17 cellular contexts compared by ENCODE assay signal in genomic region chr3:125513490-125514115, GRCh38. TPM values are rescaled to one million over a fixed set of nuclear protein-coding genes. Genes with fewer than 3 reads are reported as not detected.
DNase-seq lines count a peak whose midpoint lies in the region; ATAC-seq, FAIRE-seq and TF ChIP-seq lines count a peak whose summit lies in the region.
"Had no signal": no experiment of that assay in that cellular context is flagged by ENCODE, and none has a peak within 500 bp of the region (broad histone marks: within the 10 kb centered on the region; RNA-seq: fewer than 3 reads in every experiment).

No MANE protein-coding gene starts in this region.

- H3K79me2 ChIP-seq in K562 (ENCODE audit: control insufficient read depth, insufficient read depth, low read length): peaks cover 61% of the 10 kb centered on the region

- H3K4me3 Mint-ChIP-seq in activated naive CD4-positive, alpha-beta T cell treated with anti-CD3 and anti-CD28 coated beads, Interleukin-2, amount 50 U/mL, for 24 hours: no peak overlapping the region

- H3K79me1 ChIP-seq in mesenchymal stem cell (replicated peaks; ENCODE audit: low read length, poor library complexity, severe bottlenecking): no peaks in the 10 kb centered on the region

- peak; percentile 35; the same call in 1 of the 3 replicates for ATAC-seq in K562
- no peak for ATAC-seq in HG03460 (IDR thresholded peaks at IDR 0.05; ENCODE audit: unreplicated experiment)

- no TSS peak for BruUV-seq in K562 (replicated peaks; lab: Mats Ljungman, UMichigan)

- H3K27ac ChIP-seq in K562 (ENCODE audit: extremely low read depth, low read depth, low read length) (no peak overlapping the region), mesenchymal stem cell (ENCODE audit: low read length, poor library complexity, severe bottlenecking) (no peak overlapping the region), transverse colon (peak overlapping the region; percentile 1 to 52 (median 40))
- H3K27ac ChIP-seq: HL-60 had no signal

- H2BK120ac ChIP-seq in mesenchymal stem cell (ENCODE audit: low read depth, low read length): no peak overlapping the region

- TF ChIP-seq POLR2A in K562 (conservative IDR thresholded peaks at IDR 0.05) (no peak), transverse colon (IDR thresholded peaks at IDR 0.05) (no peak)

- no peak for TF ChIP-seq RAD21 in K562 (CRISPR knock-in tag; conservative IDR thresholded peaks at IDR 0.05 in 1 of 2, IDR thresholded peaks at IDR 0.05 in 1 of 2)

- no peaks in the 10 kb centered on the region for H3K9me3 ChIP-seq in K562 (replicated peaks; ENCODE audit: control insufficient read depth, insufficient read depth, low read depth, low read length)
- peaks cover 12% of the 10 kb centered on the region for H3K9me3 ChIP-seq in mesenchymal stem cell (ENCODE audit: control insufficient read depth, low read length)
- no peaks in the 10 kb centered on the region for H3K9me3 ChIP-seq in transverse colon
- H3K9me3 ChIP-seq: HAP-1 had no signal

- in situ Hi-C loops in K562 (cut with MboI) (no loop called here), transverse colon (cut with MboI; ENCODE audit: low pct_ligation_motif_present in 1 of 4, low pct_unique_long_range_greater_than_20kb in 1 of 4, low sequenced_read_pairs in 3 of 4) (no loop called here)

- H3K4me3 ChIP-seq in K562 (no peak overlapping the region), mesenchymal stem cell (ENCODE audit: insufficient read depth in 1 of 2, low read depth in 1 of 2, low read length in 2 of 2) (no peak overlapping the region), transverse colon (no peak overlapping the region)
- H3K4me3 ChIP-seq: BLaER1 treated with 17β-estradiol and CSF1 and Interleukin-3, amounts not matched to agents 10 nM and 100 nM; HAP-1 had no signal

- no peaks in the 10 kb centered on the region for H3K27me3 Mint-ChIP-seq in activated naive CD4-positive, alpha-beta T cell treated with anti-CD3 and anti-CD28 coated beads, Interleukin-2, amount 50 U/mL, for 24 hours
- H3K27me3 Mint-ChIP-seq: CD4-positive, CD25-positive, alpha-beta regulatory T cell had no signal

- no peak overlapping the region for H4K8ac ChIP-seq in mesenchymal stem cell (ENCODE audit: low read length)

- no peak overlapping the region for H4K91ac ChIP-seq in mesenchymal stem cell (ENCODE audit: low read length)

- FAIRE-seq in K562 (lab: Jason Lieb, UNC): peak; percentile 59
- FAIRE-seq: H1 had no signal

- H3K9ac ChIP-seq in K562 (ENCODE audit: insufficient read depth in 1 of 2, low read depth in 2 of 2, low read length in 2 of 2) (no peak overlapping the region), mesenchymal stem cell (ENCODE audit: low read length) (no peak overlapping the region)
- H3K9ac ChIP-seq: BLaER1 treated with 17β-estradiol and CSF1 and Interleukin-3, amounts not matched to agents 10 nM and 100 nM had no signal

- H3K27me3 ChIP-seq in K562 (ENCODE audit: control insufficient read depth in 2 of 2, insufficient read depth in 2 of 2, low read length in 2 of 2) (no peaks in the 10 kb centered on the region), mesenchymal stem cell (ENCODE audit: control insufficient read depth in 1 of 2, insufficient read depth in 1 of 2, low read length in 2 of 2) (no peaks in the 10 kb centered on the region), transverse colon (no peaks in the 10 kb centered on the region)
- H3K27me3 ChIP-seq: BLaER1 treated with 17β-estradiol and CSF1 and Interleukin-3, amounts not matched to agents 10 nM and 100 nM had no signal

- POLR2A ChIA-PET in K562 (lab: Yijun Ruan, JAX): no interaction called here

- no peak for DNase-seq in activated naive CD4-positive, alpha-beta T cell treated with anti-CD3 and anti-CD28 coated beads, Interleukin-2, amount 50 U/mL, for 16 hours
- DNase-seq in K562 (ENCODE audit: extremely low read depth in 1 of 4, low spot score in 3 of 4) (no peak), mesenchymal stem cell (peak; percentile 48), transverse colon (peak; percentile 28), NCI-H774 (lab: John Stamatoyannopoulos, UW) (no peak), DMS53 treated with DMSO at 0.1 percent for 48 hours (lab: John Stamatoyannopoulos, UW; ENCODE audit: unreplicated experiment) (no peak)
- DNase-seq: ACHN; Calu3; CD4-positive, CD25-positive, alpha-beta regulatory T cell; DND-41; GDM1 had no signal

- H2AFZ ChIP-seq in K562 (ENCODE audit: low read depth, low read length): no peak overlapping the region
- H2AFZ ChIP-seq in mesenchymal stem cell (ENCODE audit: low read depth, low read length): no peak overlapping the region

- H2BK5ac ChIP-seq in mesenchymal stem cell (ENCODE audit: low read depth, low read length, poor library complexity, severe bottlenecking): no peak overlapping the region

- H3K4me1 Mint-ChIP-seq in activated naive CD4-positive, alpha-beta T cell treated with anti-CD3 and anti-CD28 coated beads, Interleukin-2, amount 50 U/mL, for 24 hours: peaks cover 44% of the 10 kb centered on the region

- TF ChIP-seq CTCF in K562 (IDR thresholded peaks at IDR 0.05 in 2 of 3, conservative IDR thresholded peaks at IDR 0.05 in 1 of 3; ENCODE audit: insufficient read depth in 2 of 3, low read depth in 1 of 3, low read length in 3 of 3) (no peak), transverse colon (IDR thresholded peaks at IDR 0.05) (no peak)

- H3K36me3 ChIP-seq in K562 (ENCODE audit: control insufficient read depth, insufficient read depth, low read length) (peaks cover 48% of the 10 kb centered on the region; the same call in 1 of the 3 replicates), mesenchymal stem cell (ENCODE audit: control insufficient read depth in 1 of 2, insufficient read depth in 2 of 2, low read depth in 1 of 2, low read length in 2 of 2) (peaks cover 9 to 54% of the 10 kb centered on the region in 2 experiments), transverse colon (peaks cover 0 to 7% (median 0%) of the 10 kb centered on the region in 4 donors)

- H4K20me1 ChIP-seq in K562 (replicated peaks; ENCODE audit: control insufficient read depth, insufficient read depth, low read length): 0 out of 2 replicates have a peak, but pooled peaks cover 4% of the 10 kb centered on the region

- intact Hi-C loops in K562 (cut with micrococcal nuclease) (no loop called here), transverse colon (cut with DNase I; ENCODE audit: low total_unique reads) (no loop called here)

- H3K14ac ChIP-seq in mesenchymal stem cell (ENCODE audit: low read length in 2 of 2): no peak overlapping the region

- H2BK12ac ChIP-seq in mesenchymal stem cell (ENCODE audit: low read length in 2 of 2): no peak overlapping the region

- H3K9me1 ChIP-seq in K562 (ENCODE audit: control insufficient read depth, insufficient read depth, low read length): no peaks in the 10 kb centered on the region

- CTCF ChIA-PET in K562 (lab: Yijun Ruan, JAX; ENCODE audit: low intra/inter-chr PET ratio): no interaction called here

- no peak overlapping the region for H2AK5ac ChIP-seq in mesenchymal stem cell (ENCODE audit: low read length, severe bottlenecking)

- H3K4ac ChIP-seq in mesenchymal stem cell (ENCODE audit: low read depth in 1 of 2, low read length in 2 of 2): no peak overlapping the region

- H3K23ac ChIP-seq in mesenchymal stem cell (ENCODE audit: low read length in 2 of 2): no peak overlapping the region

- H3K4me2 ChIP-seq in K562 (ENCODE audit: insufficient read depth, low read length) (no peak overlapping the region), mesenchymal stem cell (ENCODE audit: low read length, poor library complexity, severe bottlenecking) (no peak overlapping the region)

- no peak overlapping the region for H2BK15ac ChIP-seq in mesenchymal stem cell (ENCODE audit: low read depth, poor library complexity, severe bottlenecking)

- peaks cover 9 to 25% of the 10 kb centered on the region in 2 experiments; a peak in 3 of 5 replicates for H3K4me1 ChIP-seq in K562 (replicated peaks in 1 of 2; ENCODE audit: control insufficient read depth in 2 of 2, insufficient read depth in 2 of 2, low read length in 2 of 2)
- peaks cover 6% of the 10 kb centered on the region for H3K4me1 ChIP-seq in mesenchymal stem cell (ENCODE audit: control insufficient read depth, insufficient read depth, low read depth, low read length)
- H3K4me1 ChIP-seq in transverse colon: peaks cover 11 to 44% (median 23%) of the 10 kb centered on the region in 4 donors
- H3K4me1 ChIP-seq: HAP-1 had no signal

- WGBS in K562 (ENCODE audit: insufficient coverage, low coverage, missing lambda C conversion rate): 50% methylated on average over 5 of the region's 6 CpGs
- 56% methylated on average over 4 of the region's 6 CpGs for WGBS in mesenchymal stem cell
- 37 to 46% methylated on average over 6 of the region's 6 CpGs for WGBS in transverse colon (ENCODE audit: low coverage in 1 of 2), 2 donors

- H3K18ac ChIP-seq in mesenchymal stem cell (ENCODE audit: low read depth in 1 of 2, low read length in 2 of 2): no peak overlapping the region

- H3K36me3 Mint-ChIP-seq in activated naive CD4-positive, alpha-beta T cell treated with anti-CD3 and anti-CD28 coated beads, Interleukin-2, amount 50 U/mL, for 24 hours: peaks cover 25% of the 10 kb centered on the region

- no peaks in the 10 kb centered on the region for H3K9me3 Mint-ChIP-seq in activated naive CD4-positive, alpha-beta T cell treated with anti-CD3 and anti-CD28 coated beads, Interleukin-2, amount 50 U/mL, for 24 hours

- peak overlapping the region; percentile 43 for H3K27ac Mint-ChIP-seq in activated naive CD4-positive, alpha-beta T cell treated with anti-CD3 and anti-CD28 coated beads, Interleukin-2, amount 50 U/mL, for 24 hours

- TF ChIP-seq EP300 in K562 (IDR thresholded peaks at IDR 0.05; ENCODE audit: low read length): no peak
- TF ChIP-seq EP300 in transverse colon (IDR thresholded peaks at IDR 0.05; ENCODE audit: low read depth): no peak

RNA-seq across cellular contexts. Expression of gene SNX4, which starts 6.4 kb away (rescaled TPM):
- 16.9 and 33.5 TPM in 2 replicates for total RNA-seq in K562 (2011; cell fraction: chromatin; rRNA removed; ENCODE audit: low replicate concordance)
- total RNA-seq in K562 (2011; cell fraction: nucleolus; rRNA removed): 8.0 and 11.4 TPM in 2 replicates
- 11.1 and 14.1 TPM in 2 replicates for total RNA-seq in K562 (2011; cell fraction: nucleoplasm; rRNA removed)
- total RNA-seq in K562 (2014; rRNA removed): 25.8 and 37.8 TPM in 2 replicates
- total RNA-seq in K562 (2014; rRNA removed; fragmentation: Illumina TruSeq; extraction: Trizol): 33.8 and 39.2 TPM in 2 replicates
- total RNA-seq in K562 (2015; rRNA removed; fragmentation: Illumina TruSeq; extraction: Trizol): 36.7 and 40.3 TPM in 2 replicates
- total RNA-seq in K562 (2021): 29.6 and 30.0 TPM in 2 replicates
- 21.2 and 30.8 TPM in 2 replicates for polyA plus RNA-seq in K562 (2011; rRNA removed)
- polyA plus RNA-seq in K562 (2011; cell fraction: cytosol; rRNA removed): 3.9 and 10.8 TPM in 2 replicates
- 4.5 and 6.8 TPM in 2 replicates for polyA plus RNA-seq in K562 (2011; cell fraction: nucleus; rRNA removed)
- 23.0 and 43.0 TPM in 2 replicates for polyA plus RNA-seq in K562 (2012)
- polyA plus RNA-seq in K562 (2014; fragmentation: Illumina TruSeq; extraction: Trizol): 26.9 and 29.9 TPM in 2 replicates
- 10 to 100 TPM; 11.4 to 15.8 TPM for polyA plus RNA-seq in K562 (2014; fragmentation: Nextera tagmentation; extraction: Ambion mirVana)
- 27.0 and 29.9 TPM in 2 replicates for polyA plus RNA-seq in K562 (2014; rRNA removed)
- 38.9 and 41.2 TPM in 2 replicates for polyA minus RNA-seq in K562 (2011; rRNA and poly(A)+ RNA removed)
- polyA minus RNA-seq in K562 (2011; cell fraction: cytosol; rRNA and poly(A)+ RNA removed): 11.6 and 12.7 TPM in 2 replicates
- polyA minus RNA-seq in K562 (2011; cell fraction: nucleus; rRNA and poly(A)+ RNA removed): 5.4 and 18.7 TPM in 2 replicates
- polyA plus RNA-seq in mesenchymal stem cell (2013, experiment 1 of 2): 23.2 TPM
- 24.8 TPM for polyA plus RNA-seq in mesenchymal stem cell (2013, experiment 2 of 2)
- total RNA-seq in transverse colon: 100 to 1,000 TPM in 1 of 4 donors, 10 to 100 TPM in 3; 66.5 to 112 (median 82.1) TPM

Comparison
In these comparisons a context has a peak if more than half of its experiments do, and no peak if none do; other contexts are left out.
1. DNase-seq: peak in mesenchymal stem cell (single experiment) and transverse colon (single experiment); none in activated naive CD4-positive, alpha-beta T cell treated with anti-CD3 and anti-CD28 coated beads, Interleukin-2, amount 50 U/mL, for 16 hours (single experiment), K562 (0 of 4), NCI-H774 (single experiment) and DMS53 treated with DMSO at 0.1 percent for 48 hours (single experiment).
2. H3K27ac ChIP-seq: peak in transverse colon (4 of 4); none in K562 (single experiment) and mesenchymal stem cell (single experiment).